ENCODE assay signal across 20 cellular contexts in genomic region chrX:258291-259040, GRCh38.
"Had no signal": no experiment of that assay in that cellular context is flagged by ENCODE, and none has a peak within 500 bp of the region (broad histone marks: within the 10 kb centered on the region; RNA-seq: fewer than 3 reads in every experiment).

No MANE protein-coding gene starts in this region.

- H3K27me3 ChIP-seq: gastrocnemius medialis, right lobe of liver, uterus had no signal

- H3K9ac ChIP-seq: parathyroid adenoma had no signal

- H3K27ac ChIP-seq: coronary artery, gastrocnemius medialis, parathyroid adenoma, right lobe of liver, uterus had no signal

- DNase-seq: activated CD4-positive, alpha-beta T cell treated with anti-CD3 and anti-CD28 coated beads, Interleukin-2, amount 50 U/mL, for 1 hour; activated naive CD4-positive, alpha-beta T cell treated with anti-CD3 and anti-CD28 coated beads, Interleukin-2, amount 10 ng/mL, durations not matched to agents 7 days and 5 days; activated naive CD8-positive, alpha-beta T cell treated with anti-CD3 and anti-CD28 coated beads, Interleukin-2, amount 50 U/mL, for 24 hours; activated T-cell treated with anti-CD3 and anti-CD28 coated beads, Interleukin-2, amount 50 U/mL, for 24 hours; anterior cingulate cortex; central memory CD4-positive, alpha-beta T cell; gastrocnemius medialis; naive thymus-derived CD8-positive, alpha-beta T cell; stimulated activated CD4-positive, alpha-beta T cell treated with anti-CD3 and anti-CD28 coated beads, Interleukin-4, amount 100 ng/mL, for 24 hours; uterus had no signal

- H3K4me1 Mint-ChIP-seq: activated naive CD4-positive, alpha-beta T cell treated with anti-CD3 and anti-CD28 coated beads, Interleukin-2, amount 10 ng/mL, durations not matched to agents 7 days and 5 days; activated naive CD8-positive, alpha-beta T cell treated with anti-CD3 and anti-CD28 coated beads, Interleukin-2, amount 50 U/mL, for 24 hours; stimulated activated effector memory CD8-positive, alpha-beta T cell treated with anti-CD3 and anti-CD28 coated beads, Interleukin-12 subunit alpha, Interleukin-12 subunit beta, amount 100 ng/mL, for 72 hours had no signal

- H3K27ac Mint-ChIP-seq: activated naive CD4-positive, alpha-beta T cell treated with anti-CD3 and anti-CD28 coated beads, Interleukin-2, amount 10 ng/mL, durations not matched to agents 7 days and 5 days; activated naive CD8-positive, alpha-beta T cell treated with anti-CD3 and anti-CD28 coated beads, Interleukin-2, amount 50 U/mL, for 24 hours; activated T-cell treated with anti-CD3 and anti-CD28 coated beads, Interleukin-2, amount 50 U/mL, for 24 hours; activated T-helper 2 cell treated with anti-CD3 and anti-CD28 coated beads, Interferon-gamma antibody, Interleukin-2, Interleukin-4, amounts not matched to agents 10 μg/mL and 5 μg/mL and 100 μg/mL, durations not matched to agents 14 hours and 24 hours and 36 hours; brain; naive thymus-derived CD8-positive, alpha-beta T cell; stimulated activated effector memory CD8-positive, alpha-beta T cell treated with anti-CD3 and anti-CD28 coated beads, Interleukin-12 subunit alpha, Interleukin-12 subunit beta, amount 100 ng/mL, for 72 hours; T-helper 1 cell treated with Interleukin-12 subunit alpha and Interleukin-12 subunit beta and Interleukin-4 antibody, amounts not matched to agents 30 μg/mL and 1 μg/mL, for 36 hours had no signal

- H3K4me3 Mint-ChIP-seq: activated naive CD4-positive, alpha-beta T cell treated with anti-CD3 and anti-CD28 coated beads, Interleukin-2, amount 10 ng/mL, durations not matched to agents 7 days and 5 days; activated naive CD8-positive, alpha-beta T cell treated with anti-CD3 and anti-CD28 coated beads, Interleukin-2, amount 50 U/mL, for 24 hours; activated T-cell treated with anti-CD3 and anti-CD28 coated beads, Interleukin-2, amount 50 U/mL, for 24 hours; brain; naive thymus-derived CD8-positive, alpha-beta T cell; stimulated activated effector memory CD8-positive, alpha-beta T cell treated with anti-CD3 and anti-CD28 coated beads, Interleukin-12 subunit alpha, Interleukin-12 subunit beta, amount 100 ng/mL, for 72 hours; T-helper 1 cell treated with Interleukin-12 subunit alpha and Interleukin-12 subunit beta and Interleukin-4 antibody, amounts not matched to agents 30 μg/mL and 1 μg/mL, for 36 hours had no signal

- H3K4me1 ChIP-seq: gastrocnemius medialis, parathyroid adenoma, uterus had no signal

- H3K4me2 ChIP-seq: smooth muscle cell had no signal

- H3K9me3 ChIP-seq: gastrocnemius medialis, right lobe of liver, uterus had no signal

- H2AFZ ChIP-seq: parathyroid adenoma had no signal

- H3K36me3 ChIP-seq: gastrocnemius medialis, right lobe of liver, uterus had no signal

- H3K27me3 Mint-ChIP-seq: activated naive CD4-positive, alpha-beta T cell treated with anti-CD3 and anti-CD28 coated beads, Interleukin-2, amount 10 ng/mL, durations not matched to agents 7 days and 5 days; activated naive CD8-positive, alpha-beta T cell treated with anti-CD3 and anti-CD28 coated beads, Interleukin-2, amount 50 U/mL, for 24 hours; activated T-cell treated with anti-CD3 and anti-CD28 coated beads, Interleukin-2, amount 50 U/mL, for 24 hours; naive thymus-derived CD8-positive, alpha-beta T cell had no signal

- ATAC-seq: activated CD4-positive, CD25-positive, alpha-beta regulatory T cell treated with anti-CD3 and anti-CD28 coated beads, Interleukin-2, amount 50 U/mL, for 24 hours; activated naive CD8-positive, alpha-beta T cell treated with anti-CD3 and anti-CD28 coated beads, Interleukin-2, amount 50 U/mL, for 24 hours; esophagus mucosa; gastrocnemius medialis; naive thymus-derived CD8-positive, alpha-beta T cell; stimulated activated effector memory CD8-positive, alpha-beta T cell treated with anti-CD3 and anti-CD28 coated beads, Interleukin-12 subunit alpha, Interleukin-12 subunit beta, amount 100 ng/mL, for 72 hours had no signal

- H3K4me3 ChIP-seq: coronary artery, gastrocnemius medialis, right lobe of liver, smooth muscle cell, uterus had no signal

- H3K79me2 ChIP-seq: parathyroid adenoma had no signal

- H3K36me3 Mint-ChIP-seq: activated naive CD4-positive, alpha-beta T cell treated with anti-CD3 and anti-CD28 coated beads, Interleukin-2, amount 10 ng/mL, durations not matched to agents 7 days and 5 days; brain; naive thymus-derived CD8-positive, alpha-beta T cell; stimulated activated effector memory CD8-positive, alpha-beta T cell treated with anti-CD3 and anti-CD28 coated beads, Interleukin-12 subunit alpha, Interleukin-12 subunit beta, amount 100 ng/mL, for 72 hours had no signal

- H3K9me3 Mint-ChIP-seq: activated naive CD4-positive, alpha-beta T cell treated with anti-CD3 and anti-CD28 coated beads, Interleukin-2, amount 10 ng/mL, durations not matched to agents 7 days and 5 days; activated naive CD8-positive, alpha-beta T cell treated with anti-CD3 and anti-CD28 coated beads, Interleukin-2, amount 50 U/mL, for 24 hours; activated T-cell treated with anti-CD3 and anti-CD28 coated beads, Interleukin-2, amount 50 U/mL, for 24 hours; activated T-helper 2 cell treated with anti-CD3 and anti-CD28 coated beads, Interferon-gamma antibody, Interleukin-2, Interleukin-4, amounts not matched to agents 10 μg/mL and 5 μg/mL and 100 μg/mL, durations not matched to agents 14 hours and 24 hours and 36 hours; stimulated activated effector memory CD8-positive, alpha-beta T cell treated with anti-CD3 and anti-CD28 coated beads, Interleukin-12 subunit alpha, Interleukin-12 subunit beta, amount 100 ng/mL, for 72 hours; T-helper 1 cell treated with Interleukin-12 subunit alpha and Interleukin-12 subunit beta and Interleukin-4 antibody, amounts not matched to agents 30 μg/mL and 1 μg/mL, for 36 hours had no signal
